ENCODE assay signal across 1 cellular context in genomic region chr13:110921209-110921608, GRCh38.
TF ChIP-seq lines count a peak whose summit lies in the region.

No MANE protein-coding gene starts in this region.

TF ChIP-seq in WTC11, 78 proteins besides CTCF, POLR2A, EP300 and RAD21 (continued from another document):
- TF ChIP-seq ZNF425 (CRISPR knock-in tag; conservative IDR thresholded peaks at IDR 0.05) (no peak), CBFB (CRISPR knock-in tag; IDR thresholded peaks at IDR 0.05; ENCODE audit: low read depth) (no peak), ZNF396 (CRISPR knock-in tag; IDR thresholded peaks at IDR 0.05; ENCODE audit: borderline replicate concordance) (no peak), ETV6 (CRISPR knock-in tag; IDR thresholded peaks at IDR 0.05) (no peak), E2F4 (CRISPR knock-in tag; IDR thresholded peaks at IDR 0.05; ENCODE audit: borderline replicate concordance, low read depth) (no peak), PREB (CRISPR knock-in tag; IDR thresholded peaks at IDR 0.05; ENCODE audit: borderline replicate concordance) (no peak), PRDM15 (CRISPR knock-in tag; IDR thresholded peaks at IDR 0.05) (no peak), RORB (CRISPR knock-in tag; IDR thresholded peaks at IDR 0.05) (no peak), NR3C1 (CRISPR knock-in tag; conservative IDR thresholded peaks at IDR 0.05; ENCODE audit: low read depth) (no peak), IRF2 (CRISPR knock-in tag; IDR thresholded peaks at IDR 0.05; ENCODE audit: borderline replicate concordance, low read depth) (no peak), ZNF512 (CRISPR knock-in tag; IDR thresholded peaks at IDR 0.05; ENCODE audit: borderline replicate concordance) (no peak), ATF2 (CRISPR knock-in tag; IDR thresholded peaks at IDR 0.05; ENCODE audit: borderline replicate concordance, low read depth) (no peak), ZNF232 (CRISPR knock-in tag; IDR thresholded peaks at IDR 0.05) (no peak), CDX4 (CRISPR knock-in tag; IDR thresholded peaks at IDR 0.05; ENCODE audit: borderline replicate concordance) (no peak)
